Comparison of ENCODE assay signal across 22 cellular contexts in the genomic region with DNA sequence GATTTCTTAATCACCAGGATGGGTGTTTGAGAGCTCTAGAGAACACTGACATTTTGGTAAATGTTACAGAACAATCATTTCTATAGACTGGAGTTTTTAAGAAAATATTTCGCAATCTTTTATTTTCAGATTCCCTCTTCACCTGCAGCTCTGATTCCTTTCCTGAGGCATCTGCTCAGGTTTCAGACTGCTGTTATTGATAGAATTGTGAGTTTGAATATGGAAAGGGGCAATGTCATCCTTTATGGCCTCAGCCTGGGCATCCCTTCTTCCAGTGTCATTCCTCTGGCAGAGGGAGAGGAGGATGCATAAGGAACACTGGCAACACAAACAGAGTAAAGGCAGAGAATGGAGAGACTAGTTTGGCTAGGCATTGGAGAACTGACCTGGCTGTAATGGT.
DNase-seq lines count a peak whose midpoint lies in the region; ATAC-seq, FAIRE-seq and TF ChIP-seq lines count a peak whose summit lies in the region.
"Had no signal": no experiment of that assay in that cellular context is flagged by ENCODE, and none has a peak within 500 bp of the region (broad histone marks: within the 10 kb centered on the region; RNA-seq: fewer than 3 reads in every experiment).

No MANE protein-coding gene starts in this region.

- H3K4ac ChIP-seq in IMR-90 (ENCODE audit: low read depth, low read length) (no peak overlapping the region), H1 (replicated peaks; ENCODE audit: insufficient read length, low read depth, low read length) (no peak overlapping the region)

- no peak overlapping the region for H3K4me2 ChIP-seq in HepG2 (ENCODE audit: low read depth, low read length)
- H3K4me2 ChIP-seq in IMR-90 (ENCODE audit: low read depth, low read length): no peak overlapping the region
- no peak overlapping the region for H3K4me2 ChIP-seq in H1 (ENCODE audit: insufficient read depth in 1 of 2, low read depth in 2 of 2, low read length in 2 of 2)
- H3K4me2 ChIP-seq: BLaER1 treated with 17β-estradiol and CSF1 and Interleukin-3, amounts not matched to agents 10 nM and 100 nM had no signal

- H3K9me3 ChIP-seq in HepG2 (ENCODE audit: low read length) (no peaks in the 10 kb centered on the region), right lobe of liver (no peaks in the 10 kb centered on the region), IMR-90 (ENCODE audit: control insufficient read depth, insufficient read depth, low read length) (no peaks in the 10 kb centered on the region), H1 (ENCODE audit: insufficient read depth in 2 of 2, low read depth in 1 of 2, low read length in 1 of 2) (peaks cover 4 to 6% of the 10 kb centered on the region in 2 experiments; a peak in 2 of 4 replicates)
- H3K9me3 ChIP-seq: BLaER1 treated with 17β-estradiol and CSF1 and Interleukin-3, amounts not matched to agents 10 nM and 100 nM had no signal

- H3K18ac ChIP-seq in IMR-90 (ENCODE audit: low read depth, low read length) (no peak overlapping the region), H1 (ENCODE audit: extremely low read depth, low read length) (no peak overlapping the region)

- H3K36me3 ChIP-seq in HepG2 (replicated peaks in 1 of 2; ENCODE audit: control insufficient read depth in 1 of 2, insufficient read depth in 2 of 2, low read length in 2 of 2) (no peaks in the 10 kb centered on the region), right lobe of liver (no peaks in the 10 kb centered on the region), IMR-90 (ENCODE audit: control insufficient read depth, insufficient read depth, low read length) (no peaks in the 10 kb centered on the region), H1 (ENCODE audit: control insufficient read depth in 2 of 4, insufficient read depth in 4 of 4, low read length in 3 of 4) (no peaks in the 10 kb centered on the region)
- H3K36me3 ChIP-seq: BLaER1 treated with 17β-estradiol and CSF1 and Interleukin-3, amounts not matched to agents 10 nM and 100 nM had no signal

- ATAC-seq in HepG2: no peak
- ATAC-seq in right lobe of liver: no peak
- no peak for ATAC-seq in IMR-90 (ENCODE audit: low read depth)
- ATAC-seq in HG03139 (IDR thresholded peaks at IDR 0.05; ENCODE audit: unreplicated experiment): no peak
- ATAC-seq: CD8-positive, alpha-beta T cell had no signal

- TF ChIP-seq EP300 in HepG2 (IDR thresholded peaks at IDR 0.05; ENCODE audit: low read depth in 2 of 2, low read length in 2 of 2) (no peak), HepG2 (CRISPR knock-in tag; IDR thresholded peaks at IDR 0.05; ENCODE audit: borderline replicate concordance) (no peak), H1 (IDR thresholded peaks at IDR 0.05; ENCODE audit: borderline replicate concordance in 1 of 2, low read depth in 2 of 2, low read length in 2 of 2) (no peak)

- H4K8ac ChIP-seq in IMR-90 (ENCODE audit: low read depth in 2 of 2, low read length in 2 of 2): no peak overlapping the region
- H4K8ac ChIP-seq in H1 (ENCODE audit: extremely low read depth, insufficient read depth, low read length): no peak overlapping the region

- no peaks in the 10 kb centered on the region for H3K23me2 ChIP-seq in H1 (ENCODE audit: low read depth, low read length)

- peaks cover 0 to 10% of the 10 kb centered on the region in 2 experiments; a peak in 2 of 5 replicates for H3K27me3 ChIP-seq in HepG2 (ENCODE audit: control insufficient read depth in 1 of 2, insufficient read depth in 2 of 2, low read length in 2 of 2)
- no peaks in the 10 kb centered on the region for H3K27me3 ChIP-seq in right lobe of liver
- peaks cover 21% of the 10 kb centered on the region for H3K27me3 ChIP-seq in IMR-90 (ENCODE audit: control insufficient read depth, insufficient read depth, low read length)
- no peaks in the 10 kb centered on the region for H3K27me3 ChIP-seq in H1 (replicated peaks in 1 of 4; ENCODE audit: control insufficient read depth in 3 of 4, extremely low read depth in 1 of 4, insufficient read depth in 3 of 4, low read length in 3 of 4)
- H3K27me3 ChIP-seq: BLaER1 treated with 17β-estradiol and CSF1 and Interleukin-3, amounts not matched to agents 10 nM and 100 nM had no signal

- H3K27ac ChIP-seq in HepG2 (ENCODE audit: extremely low read length, insufficient read depth, low read length): no peak overlapping the region
- no peak overlapping the region for H3K27ac ChIP-seq in right lobe of liver
- H3K27ac ChIP-seq in IMR-90 (ENCODE audit: insufficient read depth, low read length): no peak overlapping the region
- no peak overlapping the region for H3K27ac ChIP-seq in H1 (ENCODE audit: low read depth, low read length)
- H3K27ac ChIP-seq: BLaER1 treated with 17β-estradiol and CSF1 and Interleukin-3, amounts not matched to agents 10 nM and 100 nM; C4-2B had no signal

- H3K9ac ChIP-seq in HepG2 (ENCODE audit: insufficient read depth, low read depth, low read length): no peak overlapping the region
- no peak overlapping the region for H3K9ac ChIP-seq in IMR-90 (ENCODE audit: low read depth, low read length)
- no peak overlapping the region for H3K9ac ChIP-seq in H1 (replicated peaks in 1 of 4; ENCODE audit: extremely low read depth in 1 of 4, low read depth in 3 of 4, low read length in 3 of 4)
- H3K9ac ChIP-seq: BLaER1 treated with 17β-estradiol and CSF1 and Interleukin-3, amounts not matched to agents 10 nM and 100 nM had no signal

- H2BK20ac ChIP-seq in IMR-90 (ENCODE audit: low read depth, low read length) (no peak overlapping the region), H1 (ENCODE audit: low read length) (no peak overlapping the region)

- no peak for TF ChIP-seq POLR2A in HepG2 (IDR thresholded peaks at IDR 0.05; ENCODE audit: insufficient read depth in 1 of 2, low read depth in 2 of 2, low read length in 2 of 2)
- no peak for TF ChIP-seq POLR2A in right lobe of liver (IDR thresholded peaks at IDR 0.05)
- no peak for TF ChIP-seq POLR2A in IMR-90 (IDR thresholded peaks at IDR 0.05; ENCODE audit: low read depth, low read length)
- no peak for TF ChIP-seq POLR2A in H1 (IDR thresholded peaks at IDR 0.05; ENCODE audit: control extremely low read depth in 1 of 2, low read depth in 2 of 2, low read length in 2 of 2)

- DNase-seq in HepG2 (ENCODE audit: low spot score) (no peak), right lobe of liver (no peak), IMR-90 (no peak), H1 (ENCODE audit: low read depth in 1 of 2, low spot score in 2 of 2) (no peak), NCI-H1930 (lab: John Stamatoyannopoulos, UW) (no peak), putamen (ENCODE audit: low spot score) (no peak)
- DNase-seq: 8988T; AML-193; Caco-2; Calu3; CD4-positive, alpha-beta T cell; CD8-positive, alpha-beta T cell; DMS79 treated with DMSO at 0.1 percent for 48 hours; GF-D8 had no signal

- no peak overlapping the region for H2BK5ac ChIP-seq in IMR-90 (ENCODE audit: low read depth, low read length, poor library complexity, severe bottlenecking)
- H2BK5ac ChIP-seq in H1 (ENCODE audit: low read depth, low read length): no peak overlapping the region

- H4K91ac ChIP-seq in IMR-90 (ENCODE audit: insufficient read depth, low read depth, low read length): no peak overlapping the region
- no peak overlapping the region for H4K91ac ChIP-seq in H1 (replicated peaks; ENCODE audit: insufficient read length, low read length)

- no peak overlapping the region for H2BK15ac ChIP-seq in IMR-90 (ENCODE audit: low read depth, low read length)
- H2BK15ac ChIP-seq in H1 (ENCODE audit: low read length): no peak overlapping the region

- CTCF ChIA-PET in HepG2 (lab: Yijun Ruan, JAX; ENCODE audit: low intra/inter-chr PET ratio, low total read pairs): no interaction called here
- CTCF ChIA-PET in IMR-90 (lab: Yijun Ruan, JAX): interaction anchor here (0.5 kb wide), 1 partner anchor 635 kb away, joined by 3 read pairs; no protein-coding TSS in a partner anchor
- CTCF ChIA-PET in H1 (lab: Charles Lee; ENCODE audit: partially characterized antibody): interaction anchor here (1.7 kb wide), 1 partner anchor 38 kb away, joined by 5 read pairs; no protein-coding TSS in a partner anchor

- no peak for FAIRE-seq in HepG2 (lab: Jason Lieb, UNC)
- FAIRE-seq in H1 (lab: Jason Lieb, UNC): no peak
- FAIRE-seq: A204.1, D721Med, G401.6, GM12891, GM19239 had no signal

- H3K79me1 ChIP-seq in IMR-90 (ENCODE audit: low read depth in 1 of 2, low read length in 2 of 2): no peaks in the 10 kb centered on the region
- no peaks in the 10 kb centered on the region for H3K79me1 ChIP-seq in H1 (ENCODE audit: low read depth, low read length)

- no peak overlapping the region for H3K14ac ChIP-seq in IMR-90 (replicated peaks; ENCODE audit: low read depth, low read length)
- no peak overlapping the region for H3K14ac ChIP-seq in H1 (ENCODE audit: insufficient read length)

- no peak overlapping the region for H4K5ac ChIP-seq in IMR-90 (ENCODE audit: low read depth, low read length)
- H4K5ac ChIP-seq in H1 (ENCODE audit: insufficient read length, low read depth, low read length): no peak overlapping the region

- H3K4me3 ChIP-seq in HepG2 (replicated peaks in 1 of 3; ENCODE audit: insufficient read depth in 1 of 3, low read depth in 2 of 3, low read length in 3 of 3) (no peak overlapping the region), right lobe of liver (no peak overlapping the region), IMR-90 (ENCODE audit: insufficient read depth, low read depth, low read length) (no peak overlapping the region), H1 (ENCODE audit: extremely low read depth in 1 of 4, insufficient read depth in 2 of 4, low read depth in 3 of 4, low read length in 4 of 4) (no peak overlapping the region)
- H3K4me3 ChIP-seq: BLaER1 treated with 17β-estradiol and CSF1 and Interleukin-3, amounts not matched to agents 10 nM and 100 nM had no signal

- no peak overlapping the region for H2BK12ac ChIP-seq in H1 (ENCODE audit: low read depth, low read length)

- H3K23ac ChIP-seq in IMR-90 (ENCODE audit: low read depth, low read length) (no peak overlapping the region), H1 (ENCODE audit: insufficient read length) (no peak overlapping the region)

- H2AK9ac ChIP-seq in IMR-90 (replicated peaks; ENCODE audit: low read depth, low read length, poor library complexity): no peak overlapping the region

- no peak for TF ChIP-seq CTCF in HepG2 (CRISPR knock-in tag; IDR thresholded peaks at IDR 0.05)
- TF ChIP-seq CTCF in right lobe of liver (IDR thresholded peaks at IDR 0.05): no peak
- no peak for TF ChIP-seq CTCF in IMR-90 (conservative IDR thresholded peaks at IDR 0.05; ENCODE audit: low read depth, low read length)
- no peak for TF ChIP-seq CTCF in H1 (IDR thresholded peaks at IDR 0.05; ENCODE audit: control extremely low read depth in 1 of 3, insufficient read depth in 1 of 3, low read depth in 1 of 3, low read length in 3 of 3)

- POLR2A ChIA-PET in HepG2 (lab: Yijun Ruan, JAX) (no interaction called here), IMR-90 (lab: Charles Lee; ENCODE audit: unreplicated experiment) (no interaction called here), H1 (lab: Charles Lee; ENCODE audit: partially characterized antibody) (no interaction called here)

- 3% methylated on average over 1 of the region's 1 CpG for WGBS in HepG2 (ENCODE audit: low lambda C conversion rate)
- WGBS in right lobe of liver (ENCODE audit: insufficient coverage, low coverage, low lambda C conversion rate, missing lambda C conversion rate): 100% methylated on average over 1 of the region's 1 CpG
- no CpG with 5 or more reads among the region's 1 CpG for WGBS in IMR-90 (ENCODE audit: extremely low coverage in 2 of 2, insufficient read length in 1 of 2), 2 experiments
- 80% methylated on average over 1 of the region's 1 CpG; no CpG with 5 or more reads in 1 of the 2 experiments for WGBS in H1 (ENCODE audit: extremely low coverage in 1 of 2, insufficient coverage in 1 of 2, insufficient read length in 1 of 2, insufficient replicate concordance in 2 of 2, low coverage in 1 of 2, low lambda C conversion rate in 2 of 2, missing lambda C conversion rate in 1 of 2), 2 experiments

- H3K9me1 ChIP-seq in IMR-90 (ENCODE audit: insufficient read depth, low read length): no peaks in the 10 kb centered on the region

- TF ChIP-seq RAD21 in HepG2 (CRISPR knock-in tag; IDR thresholded peaks at IDR 0.05): no peak
- TF ChIP-seq RAD21 in IMR-90 (IDR thresholded peaks at IDR 0.05; ENCODE audit: low read length): no peak
- TF ChIP-seq RAD21 in H1 (IDR thresholded peaks at IDR 0.05 in 1 of 2, conservative IDR thresholded peaks at IDR 0.05 in 1 of 2; ENCODE audit: low read depth in 2 of 2, low read length in 2 of 2): no peak

- H3K4me1 ChIP-seq in HepG2 (ENCODE audit: insufficient read depth, low read length): no peaks in the 10 kb centered on the region
- H3K4me1 ChIP-seq in right lobe of liver: no peaks in the 10 kb centered on the region
- H3K4me1 ChIP-seq in IMR-90 (ENCODE audit: control insufficient read depth, insufficient read depth, low read length): no peaks in the 10 kb centered on the region; the same call in 1 of the 2 replicates
- peaks cover 0 to 7% (median 1%) of the 10 kb centered on the region in 4 experiments; a peak in 2 of 7 replicates for H3K4me1 ChIP-seq in H1 (replicated peaks in 1 of 4; ENCODE audit: control insufficient read depth in 3 of 4, insufficient read depth in 4 of 4, low read length in 3 of 4)
- H3K4me1 ChIP-seq: BLaER1 treated with 17β-estradiol and CSF1 and Interleukin-3, amounts not matched to agents 10 nM and 100 nM; Caco-2 had no signal

- no peak overlapping the region for H2BK120ac ChIP-seq in IMR-90 (ENCODE audit: low read depth, low read length)
- no peak overlapping the region for H2BK120ac ChIP-seq in H1 (replicated peaks; ENCODE audit: low read depth, low read length)

- dilution Hi-C loops in IMR-90 (cut with HindIII; ENCODE audit: low sequenced_read_pairs, unreplicated experiment): no loop called here

- no peaks in the 10 kb centered on the region for H3K79me2 ChIP-seq in HepG2 (ENCODE audit: insufficient read depth, low read length)
- no peaks in the 10 kb centered on the region for H3K79me2 ChIP-seq in H1 (ENCODE audit: control insufficient read depth in 1 of 2, insufficient read depth in 2 of 2, low read length in 2 of 2)

- intact Hi-C loops in HepG2 (cut with micrococcal nuclease; ENCODE audit: unreplicated experiment): no loop called here
- intact Hi-C loops in right lobe of liver (cut with DNase I): no loop called here
- intact Hi-C loops in IMR-90 (cut with micrococcal nuclease): no loop called here

- BruUV-seq in HepG2 (replicated peaks; lab: Mats Ljungman, UMichigan) (no TSS peak), IMR-90 (replicated peaks; lab: Mats Ljungman, UMichigan) (no TSS peak)

- in situ Hi-C loops in HepG2 (cut with HindIII; ENCODE audit: extremely low pct_ligation_motif_present, low pct_unique_long_range_greater_than_20kb): no loop called here
- in situ Hi-C loops in IMR-90 (cut with MboI; ENCODE audit: low sequenced_read_pairs): no loop called here

- H4K20me1 ChIP-seq in HepG2 (ENCODE audit: insufficient read depth, low read length) (no peaks in the 10 kb centered on the region), IMR-90 (ENCODE audit: insufficient read depth, low read length) (no peaks in the 10 kb centered on the region), H1 (replicated peaks in 1 of 2; ENCODE audit: control insufficient read depth in 1 of 2, insufficient read depth in 2 of 2, low read length in 2 of 2) (no peaks in the 10 kb centered on the region)
- H4K20me1 ChIP-seq: BLaER1 treated with 17β-estradiol and CSF1 and Interleukin-3, amounts not matched to agents 10 nM and 100 nM had no signal

- no peak overlapping the region for H2AFZ ChIP-seq in HepG2 (ENCODE audit: low read length)
- no peak overlapping the region for H2AFZ ChIP-seq in IMR-90 (replicated peaks; ENCODE audit: low read length, poor library complexity)
- H2AFZ ChIP-seq in H1 (ENCODE audit: low read length): no peak overlapping the region

- H3K56ac ChIP-seq in IMR-90 (ENCODE audit: extremely low read depth, insufficient read depth, low read length) (no peak overlapping the region), H1 (replicated peaks; ENCODE audit: insufficient read length, low read depth, low read length) (no peak overlapping the region)

- H2AK5ac ChIP-seq in IMR-90 (ENCODE audit: low read depth, low read length) (no peak overlapping the region), H1 (ENCODE audit: low read depth, low read length) (no peak overlapping the region)

Comparison
In these comparisons a context has a peak if more than half of its experiments do, and no peak if none do; other contexts are left out.
1. Of the 41 proteins assayed by ChIP-seq in both HepG2 and H1: peak only in HepG2: none; only in H1: none; in both: CEBPB; in neither: 40.